Comparison of ENCODE assay signal across 2 cellular contexts in the genomic region with DNA sequence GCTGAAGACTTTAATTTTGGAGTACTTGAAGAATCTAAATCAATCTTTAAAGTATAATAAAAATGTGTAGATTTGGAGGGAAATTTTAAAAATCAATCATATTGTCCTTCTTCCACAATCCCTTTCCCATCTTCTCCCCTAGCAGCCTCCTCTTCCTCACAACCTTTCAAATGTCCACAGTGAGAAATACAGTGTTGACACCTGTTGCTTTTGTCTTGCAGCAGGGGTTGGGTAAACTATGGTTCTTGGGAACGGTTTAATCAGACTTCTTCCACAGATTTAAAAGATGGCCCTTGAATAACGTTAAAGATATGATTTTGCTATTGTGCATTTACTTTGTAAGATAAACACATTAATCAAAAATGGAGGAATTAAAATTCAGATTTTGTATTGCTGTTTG.
TF ChIP-seq lines count a peak whose summit lies in the region.

No MANE protein-coding gene starts in this region.

TF ChIP-seq in SK-N-SH, 30 proteins besides CTCF, POLR2A, EP300 and RAD21 (continued from another document):
- TF ChIP-seq, protein P1, sequence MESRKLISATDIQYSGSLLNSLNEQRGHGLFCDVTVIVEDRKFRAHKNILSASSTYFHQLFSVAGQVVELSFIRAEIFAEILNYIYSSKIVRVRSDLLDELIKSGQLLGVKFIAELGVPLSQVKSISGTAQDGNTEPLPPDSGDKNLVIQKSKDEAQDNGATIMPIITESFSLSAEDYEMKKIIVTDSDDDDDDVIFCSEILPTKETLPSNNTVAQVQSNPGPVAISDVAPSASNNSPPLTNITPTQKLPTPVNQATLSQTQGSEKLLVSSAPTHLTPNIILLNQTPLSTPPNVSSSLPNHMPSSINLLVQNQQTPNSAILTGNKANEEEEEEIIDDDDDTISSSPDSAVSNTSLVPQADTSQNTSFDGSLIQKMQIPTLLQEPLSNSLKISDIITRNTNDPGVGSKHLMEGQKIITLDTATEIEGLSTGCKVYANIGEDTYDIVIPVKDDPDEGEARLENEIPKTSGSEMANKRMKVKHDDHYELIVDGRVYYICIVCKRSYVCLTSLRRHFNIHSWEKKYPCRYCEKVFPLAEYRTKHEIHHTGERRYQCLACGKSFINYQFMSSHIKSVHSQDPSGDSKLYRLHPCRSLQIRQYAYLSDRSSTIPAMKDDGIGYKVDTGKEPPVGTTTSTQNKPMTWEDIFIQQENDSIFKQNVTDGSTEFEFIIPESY (IDR thresholded peaks at IDR 0.05; ENCODE audit: borderline replicate concordance, low read depth): no peak
- TF ChIP-seq EZH2phosphoT487 (IDR thresholded peaks at IDR 0.05; ENCODE audit: borderline replicate concordance, low read depth) (no peak), CHD2 (IDR thresholded peaks at IDR 0.05; ENCODE audit: low read length, partially characterized antibody) (no peak), ELF1 (IDR thresholded peaks at IDR 0.05) (no peak), YY1 (IDR thresholded peaks at IDR 0.05; ENCODE audit: low read depth) (no peak), RXRA (IDR thresholded peaks at IDR 0.05; ENCODE audit: borderline replicate concordance, low read depth) (no peak), NFIC (IDR thresholded peaks at IDR 0.05; ENCODE audit: borderline replicate concordance) (no peak), NRF1 (IDR thresholded peaks at IDR 0.05; ENCODE audit: low read depth, low read length) (no peak), TEAD4 (IDR thresholded peaks at IDR 0.05; ENCODE audit: borderline replicate concordance, insufficient read depth) (no peak), TAF1 (IDR thresholded peaks at IDR 0.05; ENCODE audit: borderline replicate concordance, low read depth, low read length) (no peak), SIN3A (IDR thresholded peaks at IDR 0.05; ENCODE audit: borderline replicate concordance, low read depth, low read length) (no peak), FOSL2 (IDR thresholded peaks at IDR 0.05; ENCODE audit: borderline replicate concordance, low read depth) (no peak), MEF2A (IDR thresholded peaks at IDR 0.05; ENCODE audit: borderline replicate concordance, low read depth) (no peak), MXI1 (IDR thresholded peaks at IDR 0.05; ENCODE audit: low read depth, low read length) (no peak), RFX5 (IDR thresholded peaks at IDR 0.05; ENCODE audit: low read length) (no peak), TCF12 (IDR thresholded peaks at IDR 0.05) (no peak), GABPA (IDR thresholded peaks at IDR 0.05; ENCODE audit: low read depth) (no peak)
- TF ChIP-seq, protein P2, sequence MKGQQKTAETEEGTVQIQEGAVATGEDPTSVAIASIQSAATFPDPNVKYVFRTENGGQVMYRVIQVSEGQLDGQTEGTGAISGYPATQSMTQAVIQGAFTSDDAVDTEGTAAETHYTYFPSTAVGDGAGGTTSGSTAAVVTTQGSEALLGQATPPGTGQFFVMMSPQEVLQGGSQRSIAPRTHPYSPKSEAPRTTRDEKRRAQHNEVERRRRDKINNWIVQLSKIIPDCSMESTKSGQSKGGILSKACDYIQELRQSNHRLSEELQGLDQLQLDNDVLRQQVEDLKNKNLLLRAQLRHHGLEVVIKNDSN (IDR thresholded peaks at IDR 0.05; ENCODE audit: borderline replicate concordance, low read depth): no peak
- TF ChIP-seq, protein P3, sequence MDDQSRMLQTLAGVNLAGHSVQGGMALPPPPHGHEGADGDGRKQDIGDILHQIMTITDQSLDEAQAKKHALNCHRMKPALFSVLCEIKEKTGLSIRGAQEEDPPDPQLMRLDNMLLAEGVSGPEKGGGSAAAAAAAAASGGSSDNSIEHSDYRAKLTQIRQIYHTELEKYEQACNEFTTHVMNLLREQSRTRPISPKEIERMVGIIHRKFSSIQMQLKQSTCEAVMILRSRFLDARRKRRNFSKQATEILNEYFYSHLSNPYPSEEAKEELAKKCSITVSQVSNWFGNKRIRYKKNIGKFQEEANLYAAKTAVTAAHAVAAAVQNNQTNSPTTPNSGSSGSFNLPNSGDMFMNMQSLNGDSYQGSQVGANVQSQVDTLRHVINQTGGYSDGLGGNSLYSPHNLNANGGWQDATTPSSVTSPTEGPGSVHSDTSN (IDR thresholded peaks at IDR 0.05): no peak

TF ChIP-seq in SK-N-SH treated with all-trans-retinoic acid at 6 μM for 48 hours, 23 proteins besides CTCF, POLR2A, EP300 and RAD21 (continued from another document):
- TF ChIP-seq, protein P4, sequence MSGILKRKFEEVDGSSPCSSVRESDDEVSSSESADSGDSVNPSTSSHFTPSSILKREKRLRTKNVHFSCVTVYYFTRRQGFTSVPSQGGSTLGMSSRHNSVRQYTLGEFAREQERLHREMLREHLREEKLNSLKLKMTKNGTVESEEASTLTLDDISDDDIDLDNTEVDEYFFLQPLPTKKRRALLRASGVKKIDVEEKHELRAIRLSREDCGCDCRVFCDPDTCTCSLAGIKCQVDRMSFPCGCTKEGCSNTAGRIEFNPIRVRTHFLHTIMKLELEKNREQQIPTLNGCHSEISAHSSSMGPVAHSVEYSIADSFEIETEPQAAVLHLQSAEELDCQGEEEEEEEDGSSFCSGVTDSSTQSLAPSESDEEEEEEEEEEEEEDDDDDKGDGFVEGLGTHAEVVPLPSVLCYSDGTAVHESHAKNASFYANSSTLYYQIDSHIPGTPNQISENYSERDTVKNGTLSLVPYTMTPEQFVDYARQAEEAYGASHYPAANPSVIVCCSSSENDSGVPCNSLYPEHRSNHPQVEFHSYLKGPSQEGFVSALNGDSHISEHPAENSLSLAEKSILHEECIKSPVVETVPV (CRISPR knock-in tag; IDR thresholded peaks at IDR 0.05): no peak
